Comparison of ENCODE assay signal across 18 cellular contexts in the genomic region with DNA sequence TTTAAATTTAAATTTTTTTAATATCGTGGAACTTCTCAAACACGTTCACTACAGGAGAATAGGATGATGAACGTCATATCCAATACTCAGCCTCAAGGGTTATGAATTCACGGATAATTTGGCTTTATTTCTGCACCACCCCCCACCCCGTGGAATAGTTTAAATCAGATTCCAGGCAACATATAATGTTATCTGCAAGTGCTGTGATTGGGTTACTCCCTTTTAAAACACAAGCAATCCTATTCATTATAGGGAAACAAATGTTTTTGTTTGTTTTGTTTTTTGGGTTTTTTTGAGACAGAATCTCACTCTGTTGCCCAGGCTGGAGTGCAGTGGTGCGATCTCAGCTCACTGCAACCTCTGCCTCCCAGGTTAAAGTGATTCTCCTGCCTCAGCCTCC. TPM values are rescaled to one million over a fixed set of nuclear protein-coding genes. Genes with fewer than 3 reads are reported as not detected.
A peak's percentile ranks its signal among the peaks of the same experiment; 100 is the strongest.
DNase-seq lines count a peak whose midpoint lies in the region; ATAC-seq and TF ChIP-seq lines count a peak whose summit lies in the region.
"Had no signal": no experiment of that assay in that cellular context is flagged by ENCODE, and none has a peak within 500 bp of the region (broad histone marks: within the 10 kb centered on the region; RNA-seq: fewer than 3 reads in every experiment).

No MANE protein-coding gene starts in this region.

- peaks cover 79 to 100% (median 93%) of the 10 kb centered on the region in 10 experiments for H3K4me1 ChIP-seq in BLaER1 treated with 17β-estradiol and CSF1 and Interleukin-3, amounts not matched to agents 10 nM and 100 nM
- H3K4me1 ChIP-seq in left lung = peaks cover 0 to 48% of the 10 kb centered on the region in 2 donors
- H3K4me1 ChIP-seq: BE2C, HAP-1 had no signal

- H3K36me3 Mint-ChIP-seq in activated CD8-positive, alpha-beta memory T cell treated with anti-CD3 and anti-CD28 coated beads, Interleukin-2, amount 10 ng/mL, durations not matched to agents 7 days and 5 days = peaks cover 5% of the 10 kb centered on the region
- H3K36me3 Mint-ChIP-seq in T-helper 17 cell (ENCODE audit: low read depth) (peaks cover 3% of the 10 kb centered on the region), naive B cell (no peaks in the 10 kb centered on the region)
- H3K36me3 Mint-ChIP-seq: CD4-positive, CD25-positive, alpha-beta regulatory T cell; CD8-positive, alpha-beta T cell had no signal

- no peak for DNase-seq in activated CD8-positive, alpha-beta memory T cell treated with anti-CD3 and anti-CD28 coated beads, Interleukin-2, amount 10 ng/mL, durations not matched to agents 7 days and 5 days
- DNase-seq in activated CD8-positive, alpha-beta memory T cell treated with anti-CD3 and anti-CD28 coated beads for 24 hours = no peak
- no peak for DNase-seq in T-helper 17 cell
- no peak for DNase-seq in naive B cell
- no peak for DNase-seq in HPDE6-E6E7 (ENCODE audit: extremely low spot score)
- DNase-seq in DMS153 (lab: John Stamatoyannopoulos, UW) = no peak
- DNase-seq in left lung = no peak
- DNase-seq: BE2C; Caco-2; CD8-positive, alpha-beta T cell; DMS53; DMS79 treated with DMSO at 0.1 percent for 48 hours; GOT3 had no signal

- H3K36me3 ChIP-seq in BLaER1 treated with 17β-estradiol and CSF1 and Interleukin-3, amounts not matched to agents 10 nM and 100 nM = no peaks in the 10 kb centered on the region
- H3K36me3 ChIP-seq in left lung = no peaks in the 10 kb centered on the region
- H3K36me3 ChIP-seq: BE2C, HAP-1 had no signal

- TF ChIP-seq CTCF in left lung (IDR thresholded peaks at IDR 0.05) = no peak

- peak overlapping the region in 2 of 11 experiments; percentile 64 to 67; a peak in 3 of 22 replicates for H3K9ac ChIP-seq in BLaER1 treated with 17β-estradiol and CSF1 and Interleukin-3, amounts not matched to agents 10 nM and 100 nM

- peak overlapping the region; percentile 45 for H3K27ac Mint-ChIP-seq in activated CD8-positive, alpha-beta memory T cell treated with anti-CD3 and anti-CD28 coated beads, Interleukin-2, amount 10 ng/mL, durations not matched to agents 7 days and 5 days
- H3K27ac Mint-ChIP-seq in T-helper 17 cell (peak overlapping the region; percentile 73), naive B cell (peak overlapping the region in 5 of 6 donors; percentile 92 to 100 (median 99))

- H3K4me3 Mint-ChIP-seq in activated CD8-positive, alpha-beta memory T cell treated with anti-CD3 and anti-CD28 coated beads, Interleukin-2, amount 10 ng/mL, durations not matched to agents 7 days and 5 days = no peak overlapping the region
- H3K4me3 Mint-ChIP-seq in T-helper 17 cell = no peak overlapping the region
- H3K4me3 Mint-ChIP-seq in naive B cell = peak overlapping the region in 2 of 8 donors; percentile 80 to 81
- H3K4me3 Mint-ChIP-seq: CD4-positive, CD25-positive, alpha-beta regulatory T cell; CD8-positive, alpha-beta T cell had no signal

- no peaks in the 10 kb centered on the region for H3K9me3 Mint-ChIP-seq in activated CD8-positive, alpha-beta memory T cell treated with anti-CD3 and anti-CD28 coated beads, Interleukin-2, amount 10 ng/mL, durations not matched to agents 7 days and 5 days (ENCODE audit: low read depth)
- H3K9me3 Mint-ChIP-seq in naive B cell = no peaks in the 10 kb centered on the region
- H3K9me3 Mint-ChIP-seq: CD8-positive, alpha-beta T cell had no signal

- H4K20me1 ChIP-seq in BLaER1 treated with 17β-estradiol and CSF1 and Interleukin-3, amounts not matched to agents 10 nM and 100 nM = peaks cover 0 to 9% (median 0%) of the 10 kb centered on the region in 11 experiments; a peak in 4 of 22 replicates

- H3K4me3 ChIP-seq in BLaER1 treated with 17β-estradiol and CSF1 and Interleukin-3, amounts not matched to agents 10 nM and 100 nM = no peak overlapping the region
- no peak overlapping the region for H3K4me3 ChIP-seq in left lung
- H3K4me3 ChIP-seq: HAP-1 had no signal

- peak overlapping the region in 6 of 11 experiments; percentile 69 to 83 (median 80); a peak in 4 of 22 replicates for H3K27ac ChIP-seq in BLaER1 treated with 17β-estradiol and CSF1 and Interleukin-3, amounts not matched to agents 10 nM and 100 nM
- no peak overlapping the region for H3K27ac ChIP-seq in left lung
- H3K27ac ChIP-seq: 22Rv1, C4-2B had no signal

- ATAC-seq in activated CD8-positive, alpha-beta memory T cell treated with anti-CD3 and anti-CD28 coated beads, Interleukin-2, amount 10 ng/mL, durations not matched to agents 7 days and 5 days = no peak
- ATAC-seq in T-helper 17 cell (no peak), naive B cell (ENCODE audit: low read depth in 2 of 2) (no peak), left lung (no peak)

- no peaks in the 10 kb centered on the region for H3K27me3 Mint-ChIP-seq in activated CD8-positive, alpha-beta memory T cell treated with anti-CD3 and anti-CD28 coated beads, Interleukin-2, amount 10 ng/mL, durations not matched to agents 7 days and 5 days
- no peaks in the 10 kb centered on the region for H3K27me3 Mint-ChIP-seq in T-helper 17 cell
- H3K27me3 Mint-ChIP-seq in naive B cell = no peaks in the 10 kb centered on the region

- H3K9me3 ChIP-seq in BLaER1 treated with 17β-estradiol and CSF1 and Interleukin-3, amounts not matched to agents 10 nM and 100 nM (replicated peaks in 1 of 11) = no peaks in the 10 kb centered on the region
- no peaks in the 10 kb centered on the region for H3K9me3 ChIP-seq in T-helper 17 cell (ENCODE audit: control insufficient read depth, low read length, poor library complexity, severe bottlenecking)
- no peaks in the 10 kb centered on the region for H3K9me3 ChIP-seq in left lung
- H3K9me3 ChIP-seq: BE2C, Caco-2, HAP-1 had no signal

- peaks cover 92% of the 10 kb centered on the region for H3K4me1 Mint-ChIP-seq in activated CD8-positive, alpha-beta memory T cell treated with anti-CD3 and anti-CD28 coated beads, Interleukin-2, amount 10 ng/mL, durations not matched to agents 7 days and 5 days
- peaks cover 38% of the 10 kb centered on the region for H3K4me1 Mint-ChIP-seq in T-helper 17 cell
- peaks cover 60 to 87% (median 70%) of the 10 kb centered on the region in 3 donors for H3K4me1 Mint-ChIP-seq in naive B cell

- intact Hi-C loops in left lung (cut with DNase I) = no loop called here

- CTCF ChIA-PET in activated CD8-positive, alpha-beta memory T cell treated with anti-CD3 and anti-CD28 coated beads, Interleukin-2, amount 10 ng/mL, durations not matched to agents 7 days and 5 days (lab: Charles Lee) = interaction anchor here (5.5 to 5.6 kb wide), 2 partner anchors 8 to 25 kb away, joined by 24 to 41 read pairs; no protein-coding TSS in a partner anchor

- H3K4me2 ChIP-seq in BLaER1 treated with 17β-estradiol and CSF1 and Interleukin-3, amounts not matched to agents 10 nM and 100 nM = peak overlapping the region; percentile 78 to 94 (median 92)

- no peaks in the 10 kb centered on the region for H3K27me3 ChIP-seq in BLaER1 treated with 17β-estradiol and CSF1 and Interleukin-3, amounts not matched to agents 10 nM and 100 nM
- H3K27me3 ChIP-seq in left lung = no peaks in the 10 kb centered on the region
- H3K27me3 ChIP-seq: BE2C had no signal

RNA-seq across cellular contexts. Expression of a gene that starts 30.9 kb away (rescaled TPM):
- 100 to 1,000 TPM; 281 to 491 TPM for total RNA-seq in activated CD8-positive, alpha-beta memory T cell treated with anti-CD3 and anti-CD28 coated beads, Interleukin-2, amount 10 ng/mL, durations not matched to agents 7 days and 5 days
- total RNA-seq in T-helper 17 cell (100 to 1,000 TPM; 295 to 329 TPM), left lung (10 to 100 TPM; 76.5 to 97.5 TPM)
- 1 to 10 TPM; 1.8 to 6.4 (median 3.3) TPM for polyA plus RNA-seq in naive B cell (ENCODE audit: low read depth in 6 of 6)

Comparison
In these comparisons a context has a peak if more than half of its experiments do, and no peak if none do; other contexts are left out.
1. H3K27ac Mint-ChIP-seq: peak in every context shown above with its lines; median percentile 99 in naive B cell; 73 in T-helper 17 cell; 45 in activated CD8-positive, alpha-beta memory T cell treated with anti-CD3 and anti-CD28 coated beads, Interleukin-2, amount 10 ng/mL, durations not matched to agents 7 days and 5 days.
2. H3K27ac ChIP-seq: peak in BLaER1 treated with 17β-estradiol and CSF1 and Interleukin-3, amounts not matched to agents 10 nM and 100 nM (6 of 11); none in left lung (0 of 2).